Comparison of ENCODE assay signal across 1 cellular context in the genomic region with DNA sequence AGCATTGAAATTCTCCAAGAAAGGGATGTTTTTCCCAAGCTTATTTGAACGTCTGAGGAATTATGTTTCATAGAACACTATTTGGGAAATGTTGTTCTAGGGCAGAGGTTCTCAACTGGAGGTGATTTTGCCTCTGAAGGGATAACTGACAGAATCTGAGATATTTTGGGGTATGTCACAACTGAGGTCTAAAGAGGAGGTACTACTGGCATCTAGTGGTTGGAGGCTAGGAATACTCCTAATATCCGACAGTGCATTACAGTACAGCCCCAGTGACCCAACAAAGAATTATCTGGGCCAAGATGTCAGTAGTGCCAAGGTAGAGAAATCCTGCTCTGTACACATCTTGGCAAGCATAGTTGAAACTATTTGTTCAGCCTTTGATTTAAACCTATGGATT.
TF ChIP-seq lines count a peak whose summit lies in the region.

No MANE protein-coding gene starts in this region.

TF ChIP-seq in SK-N-SH, 30 proteins besides CTCF, POLR2A, EP300 and RAD21 (continued from another document):
- TF ChIP-seq, protein P1, sequence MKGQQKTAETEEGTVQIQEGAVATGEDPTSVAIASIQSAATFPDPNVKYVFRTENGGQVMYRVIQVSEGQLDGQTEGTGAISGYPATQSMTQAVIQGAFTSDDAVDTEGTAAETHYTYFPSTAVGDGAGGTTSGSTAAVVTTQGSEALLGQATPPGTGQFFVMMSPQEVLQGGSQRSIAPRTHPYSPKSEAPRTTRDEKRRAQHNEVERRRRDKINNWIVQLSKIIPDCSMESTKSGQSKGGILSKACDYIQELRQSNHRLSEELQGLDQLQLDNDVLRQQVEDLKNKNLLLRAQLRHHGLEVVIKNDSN (IDR thresholded peaks at IDR 0.05; ENCODE audit: borderline replicate concordance, low read depth), result no peak
- TF ChIP-seq TCF12 (IDR thresholded peaks at IDR 0.05) (no peak), ELF1 (IDR thresholded peaks at IDR 0.05) (no peak), TAF1 (IDR thresholded peaks at IDR 0.05; ENCODE audit: borderline replicate concordance, low read depth, low read length) (no peak), FOXJ3 (CRISPR knock-in tag; IDR thresholded peaks at IDR 0.05) (no peak)
- TF ChIP-seq, protein P2, sequence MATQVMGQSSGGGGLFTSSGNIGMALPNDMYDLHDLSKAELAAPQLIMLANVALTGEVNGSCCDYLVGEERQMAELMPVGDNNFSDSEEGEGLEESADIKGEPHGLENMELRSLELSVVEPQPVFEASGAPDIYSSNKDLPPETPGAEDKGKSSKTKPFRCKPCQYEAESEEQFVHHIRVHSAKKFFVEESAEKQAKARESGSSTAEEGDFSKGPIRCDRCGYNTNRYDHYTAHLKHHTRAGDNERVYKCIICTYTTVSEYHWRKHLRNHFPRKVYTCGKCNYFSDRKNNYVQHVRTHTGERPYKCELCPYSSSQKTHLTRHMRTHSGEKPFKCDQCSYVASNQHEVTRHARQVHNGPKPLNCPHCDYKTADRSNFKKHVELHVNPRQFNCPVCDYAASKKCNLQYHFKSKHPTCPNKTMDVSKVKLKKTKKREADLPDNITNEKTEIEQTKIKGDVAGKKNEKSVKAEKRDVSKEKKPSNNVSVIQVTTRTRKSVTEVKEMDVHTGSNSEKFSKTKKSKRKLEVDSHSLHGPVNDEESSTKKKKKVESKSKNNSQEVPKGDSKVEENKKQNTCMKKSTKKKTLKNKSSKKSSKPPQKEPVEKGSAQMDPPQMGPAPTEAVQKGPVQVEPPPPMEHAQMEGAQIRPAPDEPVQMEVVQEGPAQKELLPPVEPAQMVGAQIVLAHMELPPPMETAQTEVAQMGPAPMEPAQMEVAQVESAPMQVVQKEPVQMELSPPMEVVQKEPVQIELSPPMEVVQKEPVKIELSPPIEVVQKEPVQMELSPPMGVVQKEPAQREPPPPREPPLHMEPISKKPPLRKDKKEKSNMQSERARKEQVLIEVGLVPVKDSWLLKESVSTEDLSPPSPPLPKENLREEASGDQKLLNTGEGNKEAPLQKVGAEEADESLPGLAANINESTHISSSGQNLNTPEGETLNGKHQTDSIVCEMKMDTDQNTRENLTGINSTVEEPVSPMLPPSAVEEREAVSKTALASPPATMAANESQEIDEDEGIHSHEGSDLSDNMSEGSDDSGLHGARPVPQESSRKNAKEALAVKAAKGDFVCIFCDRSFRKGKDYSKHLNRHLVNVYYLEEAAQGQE (IDR thresholded peaks at IDR 0.05; ENCODE audit: low read depth, low read length), result no peak
- TF ChIP-seq, protein P3, sequence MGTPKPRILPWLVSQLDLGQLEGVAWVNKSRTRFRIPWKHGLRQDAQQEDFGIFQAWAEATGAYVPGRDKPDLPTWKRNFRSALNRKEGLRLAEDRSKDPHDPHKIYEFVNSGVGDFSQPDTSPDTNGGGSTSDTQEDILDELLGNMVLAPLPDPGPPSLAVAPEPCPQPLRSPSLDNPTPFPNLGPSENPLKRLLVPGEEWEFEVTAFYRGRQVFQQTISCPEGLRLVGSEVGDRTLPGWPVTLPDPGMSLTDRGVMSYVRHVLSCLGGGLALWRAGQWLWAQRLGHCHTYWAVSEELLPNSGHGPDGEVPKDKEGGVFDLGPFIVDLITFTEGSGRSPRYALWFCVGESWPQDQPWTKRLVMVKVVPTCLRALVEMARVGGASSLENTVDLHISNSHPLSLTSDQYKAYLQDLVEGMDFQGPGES (IDR thresholded peaks at IDR 0.05; ENCODE audit: low read depth, low read length), result no peak
